8 cellular contexts compared by ENCODE assay signal in genomic region chr6:2970753-2971419, GRCh38. TPM values are rescaled to one million over a fixed set of nuclear protein-coding genes. Genes with fewer than 3 reads are reported as not detected.
A peak's percentile ranks its signal among the peaks of the same experiment; 100 is the strongest.
DNase-seq lines count a peak whose midpoint lies in the region; ATAC-seq and TF ChIP-seq lines count a peak whose summit lies in the region.

No MANE protein-coding gene starts in this region.

- no peaks in the 10 kb centered on the region; the same call in 1 of the 2 replicates for H3K36me3 ChIP-seq in MG63
- peaks cover 4% of the 10 kb centered on the region for H3K36me3 ChIP-seq in lower lobe of right lung

- H3K9me3 Mint-ChIP-seq in activated CD8-positive, alpha-beta T cell treated with anti-CD3 and anti-CD28 coated beads for 36 hours, result no peaks in the 10 kb centered on the region

- intact Hi-C loops in activated CD8-positive, alpha-beta T cell treated with anti-CD3 and anti-CD28 coated beads for 36 hours (cut with micrococcal nuclease), result no loop called here
- intact Hi-C loops in lower lobe of right lung (cut with DNase I), result no loop called here

- H3K27me3 Mint-ChIP-seq in activated CD8-positive, alpha-beta T cell treated with anti-CD3 and anti-CD28 coated beads for 36 hours, result no peaks in the 10 kb centered on the region

- H3K4me3 ChIP-seq in MG63 (peak overlapping the region; percentile 61), lower lobe of right lung (peak overlapping the region; percentile 74)

- no peaks in the 10 kb centered on the region for H3K9me3 ChIP-seq in MG63
- H3K9me3 ChIP-seq in lower lobe of right lung, result no peaks in the 10 kb centered on the region

- peak overlapping the region; percentile 83 for H3K4me3 Mint-ChIP-seq in activated CD8-positive, alpha-beta T cell treated with anti-CD3 and anti-CD28 coated beads for 36 hours

- H3K36me3 Mint-ChIP-seq in activated CD8-positive, alpha-beta T cell treated with anti-CD3 and anti-CD28 coated beads for 36 hours (ENCODE audit: low read depth), result peaks cover 4% of the 10 kb centered on the region

- peak; percentile 85 for DNase-seq in DMS53 (lab: John Stamatoyannopoulos, UW)
- peak; percentile 65 for DNase-seq in MG63
- peak; percentile 69 for DNase-seq in activated CD8-positive, alpha-beta T cell treated with anti-CD3 and anti-CD28 coated beads for 36 hours
- peak; percentile 30 for DNase-seq in effector CD4-positive, alpha-beta T cell
- peak; percentile 91 for DNase-seq in lower lobe of right lung
- peak; percentile 52 for DNase-seq in stimulated activated CD4-positive, alpha-beta T cell treated with anti-CD3 and anti-CD28 coated beads, Interleukin-4, amount 100 ng/mL, for 24 hours
- DNase-seq in NCI-H1092 treated with DMSO at 0.1 percent for 48 hours (lab: John Stamatoyannopoulos, UW), result no peak

- H3K27me3 ChIP-seq in MG63 (no peaks in the 10 kb centered on the region), lower lobe of right lung (ENCODE audit: low read depth) (no peaks in the 10 kb centered on the region)

- peak overlapping the region; percentile 98 for H3K27ac ChIP-seq in lower lobe of right lung

- POLR2A ChIA-PET in activated CD8-positive, alpha-beta T cell treated with anti-CD3 and anti-CD28 coated beads for 36 hours (lab: Charles Lee), result interaction anchor here (1.0 to 1.5 kb wide), 4 partner anchors 10 to 129 kb away, joined by 4 to 5 read pairs (median 4); partner anchors contain the start of gene SERPINB1

- peaks cover 50% of the 10 kb centered on the region for H3K4me1 Mint-ChIP-seq in activated CD8-positive, alpha-beta T cell treated with anti-CD3 and anti-CD28 coated beads for 36 hours (ENCODE audit: low read depth)

- no peak for TF ChIP-seq CTCF in activated CD8-positive, alpha-beta T cell treated with anti-CD3 and anti-CD28 coated beads for 36 hours (IDR thresholded peaks at IDR 0.05)
- no peak for TF ChIP-seq CTCF in lower lobe of right lung (IDR thresholded peaks at IDR 0.05)

- H3K4me1 ChIP-seq in lower lobe of right lung, result peaks cover 39% of the 10 kb centered on the region

- H3K27ac Mint-ChIP-seq in activated CD8-positive, alpha-beta T cell treated with anti-CD3 and anti-CD28 coated beads for 36 hours, result peak overlapping the region; percentile 89

- peak; percentile 79 for ATAC-seq in activated CD8-positive, alpha-beta T cell treated with anti-CD3 and anti-CD28 coated beads for 36 hours
- ATAC-seq in lower lobe of right lung (peak; percentile 94), HG02571 (IDR thresholded peaks at IDR 0.05; ENCODE audit: unreplicated experiment) (no peak)

- CTCF ChIA-PET in activated CD8-positive, alpha-beta T cell treated with anti-CD3 and anti-CD28 coated beads for 36 hours (lab: Charles Lee), result interaction anchor here (1.5 to 1.6 kb wide), 2 partner anchors 18 to 180 kb away, joined by 4 to 5 read pairs; no protein-coding TSS in a partner anchor

RNA-seq across cellular contexts. Expression of gene SERPINB6, which starts 0.5 kb away (rescaled TPM):
- 45.1 and 59.9 TPM in 2 replicates for total RNA-seq in MG63 (2014; rRNA removed; shearing (Covaris generic); ENCODE audit: low replicate concordance)
- total RNA-seq in activated CD8-positive, alpha-beta T cell treated with anti-CD3 and anti-CD28 coated beads for 36 hours, result 10 to 100 TPM; 52.2 to 53.8 TPM
- total RNA-seq in lower lobe of right lung, result 160 TPM

RNA-seq across cellular contexts. Expression of gene NQO2, which starts 28.8 kb away (rescaled TPM):
- 4.2 and 17.6 TPM in 2 replicates for total RNA-seq in MG63 (2014; rRNA removed; shearing (Covaris generic); ENCODE audit: low replicate concordance)
- total RNA-seq in activated CD8-positive, alpha-beta T cell treated with anti-CD3 and anti-CD28 coated beads for 36 hours, result 10 to 100 TPM; 23.8 to 24.7 TPM
- total RNA-seq in lower lobe of right lung, result 22.4 TPM
